ENCODE assay signal across 20 cellular contexts in the genomic region with DNA sequence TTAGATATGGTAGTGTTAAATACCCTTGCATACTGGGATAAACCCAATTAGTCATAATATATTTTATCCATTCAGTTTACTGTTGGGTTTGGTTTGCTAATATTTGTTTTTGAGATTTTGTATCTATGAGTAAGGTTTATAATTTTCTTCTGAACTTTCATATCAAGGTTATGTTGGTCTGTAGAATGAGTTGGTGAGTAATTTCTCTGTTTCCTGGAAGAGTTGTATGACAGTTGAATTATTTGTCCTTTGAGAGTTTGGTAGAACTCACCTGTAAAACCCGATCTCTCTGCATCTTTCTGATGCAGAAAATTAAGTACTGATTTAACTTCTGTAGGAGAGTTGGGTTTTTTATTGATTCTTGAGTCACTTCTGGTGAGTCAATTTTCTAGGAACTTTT. TPM values are rescaled to one million over a fixed set of nuclear protein-coding genes. Genes with fewer than 3 reads are reported as not detected.
DNase-seq lines count a peak whose midpoint lies in the region; ATAC-seq, FAIRE-seq and TF ChIP-seq lines count a peak whose summit lies in the region.
"Had no signal": no experiment of that assay in that cellular context is flagged by ENCODE, and none has a peak within 500 bp of the region (broad histone marks: within the 10 kb centered on the region; RNA-seq: fewer than 3 reads in every experiment).

No MANE protein-coding gene starts in this region.

- ATAC-seq in activated CD8-positive, alpha-beta T cell treated with anti-CD3 and anti-CD28 coated beads for 36 hours, result peak; percentile 79
- no peak for ATAC-seq in activated CD8-positive, alpha-beta T cell treated with anti-CD3 and anti-CD28 coated beads, Interleukin-2, amount 10 ng/mL, durations not matched to agents 7 days and 5 days
- peak; percentile 82 to 94 (median 90) for ATAC-seq in pancreas
- ATAC-seq: GM23338 had no signal

- no peak for TF ChIP-seq CTCF in activated CD8-positive, alpha-beta T cell treated with anti-CD3 and anti-CD28 coated beads for 36 hours (IDR thresholded peaks at IDR 0.05)
- TF ChIP-seq CTCF in pancreas (IDR thresholded peaks at IDR 0.05), result no peak

- CTCF ChIA-PET in activated CD8-positive, alpha-beta T cell treated with anti-CD3 and anti-CD28 coated beads for 36 hours (lab: Charles Lee), result interaction anchor here (1.0 kb wide), 1 partner anchor 177 kb away, joined by 3 read pairs; no protein-coding TSS in a partner anchor
- CTCF ChIA-PET in activated CD8-positive, alpha-beta T cell treated with anti-CD3 and anti-CD28 coated beads, Interleukin-2, amount 10 ng/mL, durations not matched to agents 7 days and 5 days (lab: Charles Lee), result no interaction called here
- CTCF ChIA-PET in CD4-positive, alpha-beta memory T cell (lab: Charles Lee; ENCODE audit: partially characterized antibody), result no interaction called here

- no peaks in the 10 kb centered on the region for H3K9me3 ChIP-seq in pancreas
- H3K9me3 ChIP-seq in CD4-positive, alpha-beta memory T cell (ENCODE audit: control insufficient read depth in 1 of 2, low read length in 2 of 2), result no peaks in the 10 kb centered on the region

- POLR2A ChIA-PET in activated CD8-positive, alpha-beta T cell treated with anti-CD3 and anti-CD28 coated beads for 36 hours (lab: Charles Lee), result no interaction called here
- POLR2A ChIA-PET in activated CD8-positive, alpha-beta T cell treated with anti-CD3 and anti-CD28 coated beads, Interleukin-2, amount 10 ng/mL, durations not matched to agents 7 days and 5 days (lab: Charles Lee), result no interaction called here
- POLR2A ChIA-PET in CD4-positive, alpha-beta memory T cell (lab: Charles Lee; ENCODE audit: partially characterized antibody), result no interaction called here

- H3K9me3 Mint-ChIP-seq in activated CD8-positive, alpha-beta T cell treated with anti-CD3 and anti-CD28 coated beads for 36 hours, result no peaks in the 10 kb centered on the region
- H3K9me3 Mint-ChIP-seq in activated CD8-positive, alpha-beta T cell treated with anti-CD3 and anti-CD28 coated beads, Interleukin-2, amount 10 ng/mL, durations not matched to agents 7 days and 5 days (ENCODE audit: insufficient read depth), result no peaks in the 10 kb centered on the region
- no peaks in the 10 kb centered on the region for H3K9me3 Mint-ChIP-seq in activated naive CD8-positive, alpha-beta T cell (ENCODE audit: low read depth)
- no peaks in the 10 kb centered on the region for H3K9me3 Mint-ChIP-seq in activated naive CD8-positive, alpha-beta T cell treated with anti-CD3 and anti-CD28 coated beads for 36 hours
- peaks cover 4% of the 10 kb centered on the region for H3K9me3 Mint-ChIP-seq in activated T-helper 1 cell treated with anti-CD3 and anti-CD28 coated beads, Interleukin-12 subunit alpha, Interleukin-12 subunit beta, Interleukin-2, Interleukin-4 antibody, amounts not matched to agents 30 ng/mL and 10 ng/mL and 1 ng/mL, durations not matched to agents 14 hours and 24 hours and 36 hours
- peaks cover 0 to 2% (median 0%) of the 10 kb centered on the region in 8 donors for H3K9me3 Mint-ChIP-seq in CD4-positive, alpha-beta memory T cell
- H3K9me3 Mint-ChIP-seq: GM23338 had no signal

- H3K27me3 Mint-ChIP-seq in activated CD8-positive, alpha-beta T cell treated with anti-CD3 and anti-CD28 coated beads for 36 hours, result peaks cover 16% of the 10 kb centered on the region
- peaks cover 23% of the 10 kb centered on the region for H3K27me3 Mint-ChIP-seq in activated CD8-positive, alpha-beta T cell treated with anti-CD3 and anti-CD28 coated beads, Interleukin-2, amount 10 ng/mL, durations not matched to agents 7 days and 5 days (ENCODE audit: low read depth)
- peaks cover 14% of the 10 kb centered on the region for H3K27me3 Mint-ChIP-seq in activated naive CD8-positive, alpha-beta T cell
- H3K27me3 Mint-ChIP-seq in activated naive CD8-positive, alpha-beta T cell treated with anti-CD3 and anti-CD28 coated beads for 36 hours, result peaks cover 24% of the 10 kb centered on the region
- peaks cover 3% of the 10 kb centered on the region for H3K27me3 Mint-ChIP-seq in activated T-helper 1 cell treated with anti-CD3 and anti-CD28 coated beads, Interleukin-12 subunit alpha, Interleukin-12 subunit beta, Interleukin-2, Interleukin-4 antibody, amounts not matched to agents 30 ng/mL and 10 ng/mL and 1 ng/mL, durations not matched to agents 14 hours and 24 hours and 36 hours (ENCODE audit: insufficient read depth)
- peaks cover 6 to 10% of the 10 kb centered on the region in 2 donors for H3K27me3 Mint-ChIP-seq in CD4-positive, alpha-beta memory T cell

- no peak overlapping the region for H3K4me3 ChIP-seq in pancreas
- no peak overlapping the region for H3K4me3 ChIP-seq in CD4-positive, alpha-beta memory T cell (ENCODE audit: low read length in 2 of 2)
- H3K4me3 ChIP-seq: GM23338 had no signal

- no peak for FAIRE-seq in pancreas (lab: Jason Lieb, UNC)
- FAIRE-seq: A204.1, GM12891 had no signal

- H3K36me3 ChIP-seq in pancreas, result no peaks in the 10 kb centered on the region
- H3K36me3 ChIP-seq in CD4-positive, alpha-beta memory T cell (ENCODE audit: insufficient read depth, low read length), result no peaks in the 10 kb centered on the region

- peak overlapping the region in 3 of 4 donors; percentile 32 to 77 (median 36) for H3K27ac ChIP-seq in pancreas
- H3K27ac ChIP-seq in CD4-positive, alpha-beta memory T cell (ENCODE audit: low read depth, low read length), result no peak overlapping the region

- no peaks in the 10 kb centered on the region for H3K27me3 ChIP-seq in pancreas
- no peaks in the 10 kb centered on the region for H3K27me3 ChIP-seq in CD4-positive, alpha-beta memory T cell (ENCODE audit: insufficient read depth, low read length)

- DNase-seq in activated CD8-positive, alpha-beta T cell treated with anti-CD3 and anti-CD28 coated beads for 36 hours, result no peak
- no peak for DNase-seq in activated CD8-positive, alpha-beta T cell treated with anti-CD3 and anti-CD28 coated beads, Interleukin-2, amount 10 ng/mL, durations not matched to agents 7 days and 5 days
- DNase-seq in activated naive CD8-positive, alpha-beta T cell treated with anti-CD3 and anti-CD28 coated beads for 36 hours, result no peak
- no peak for DNase-seq in activated T-helper 1 cell treated with anti-CD3 and anti-CD28 coated beads, Interleukin-12 subunit alpha, Interleukin-12 subunit beta, Interleukin-2, Interleukin-4 antibody, amounts not matched to agents 30 ng/mL and 10 ng/mL and 1 ng/mL, durations not matched to agents 14 hours and 24 hours and 36 hours (ENCODE audit: low spot score)
- DNase-seq in pancreas, result no peak
- no peak for DNase-seq in CD4-positive, alpha-beta memory T cell
- DNase-seq in middle frontal gyrus (ENCODE audit: extremely low spot score, low spot score), result no peak
- DNase-seq: CD4-positive, alpha-beta T cell; HCEC 1CT; NCI-H1092 treated with DMSO at 0.1 percent for 48 hours; NCI-H146; NCI-H2029 treated with DMSO at 0.1 percent for 48 hours; NCI-H2171; NCI-H526 had no signal

- intact Hi-C loops in activated CD8-positive, alpha-beta T cell treated with anti-CD3 and anti-CD28 coated beads for 36 hours (cut with micrococcal nuclease), result no loop called here
- intact Hi-C loops in activated T-helper 1 cell treated with anti-CD3 and anti-CD28 coated beads, Interleukin-12 subunit alpha, Interleukin-12 subunit beta, Interleukin-2, Interleukin-4 antibody, amounts not matched to agents 30 ng/mL and 10 ng/mL and 1 ng/mL, durations not matched to agents 14 hours and 24 hours and 36 hours (cut with micrococcal nuclease), result loop anchor here (2.0 kb wide), 1 partner anchor 111 kb away; no protein-coding TSS in a partner anchor
- intact Hi-C loops in pancreas (cut with DNase I), result no loop called here
- intact Hi-C loops in CD4-positive, alpha-beta memory T cell (cut with micrococcal nuclease), result no loop called here

- WGBS in pancreas, 2 donors, result 34 to 42% methylated on average over 1 of the region's 1 CpG

- peak overlapping the region; percentile 75 for H3K27ac Mint-ChIP-seq in activated CD8-positive, alpha-beta T cell treated with anti-CD3 and anti-CD28 coated beads for 36 hours
- H3K27ac Mint-ChIP-seq in activated CD8-positive, alpha-beta T cell treated with anti-CD3 and anti-CD28 coated beads, Interleukin-2, amount 10 ng/mL, durations not matched to agents 7 days and 5 days, result no peak overlapping the region
- peak overlapping the region; percentile 76 for H3K27ac Mint-ChIP-seq in activated naive CD8-positive, alpha-beta T cell
- no peak overlapping the region for H3K27ac Mint-ChIP-seq in activated naive CD8-positive, alpha-beta T cell treated with anti-CD3 and anti-CD28 coated beads for 36 hours
- H3K27ac Mint-ChIP-seq in activated T-helper 1 cell treated with anti-CD3 and anti-CD28 coated beads, Interleukin-12 subunit alpha, Interleukin-12 subunit beta, Interleukin-2, Interleukin-4 antibody, amounts not matched to agents 30 ng/mL and 10 ng/mL and 1 ng/mL, durations not matched to agents 14 hours and 24 hours and 36 hours, result no peak overlapping the region
- H3K27ac Mint-ChIP-seq in CD4-positive, alpha-beta memory T cell, result no peak overlapping the region
- H3K27ac Mint-ChIP-seq: CD4-positive, alpha-beta T cell; GM23338 had no signal

- peaks cover 10% of the 10 kb centered on the region for H3K4me1 Mint-ChIP-seq in activated CD8-positive, alpha-beta T cell treated with anti-CD3 and anti-CD28 coated beads for 36 hours (ENCODE audit: low read depth)
- peaks cover 17% of the 10 kb centered on the region for H3K4me1 Mint-ChIP-seq in activated CD8-positive, alpha-beta T cell treated with anti-CD3 and anti-CD28 coated beads, Interleukin-2, amount 10 ng/mL, durations not matched to agents 7 days and 5 days (ENCODE audit: low read depth)
- H3K4me1 Mint-ChIP-seq in activated naive CD8-positive, alpha-beta T cell (ENCODE audit: low read depth), result peaks cover 7% of the 10 kb centered on the region
- peaks cover 5% of the 10 kb centered on the region for H3K4me1 Mint-ChIP-seq in activated naive CD8-positive, alpha-beta T cell treated with anti-CD3 and anti-CD28 coated beads for 36 hours
- peaks cover 25% of the 10 kb centered on the region for H3K4me1 Mint-ChIP-seq in activated T-helper 1 cell treated with anti-CD3 and anti-CD28 coated beads, Interleukin-12 subunit alpha, Interleukin-12 subunit beta, Interleukin-2, Interleukin-4 antibody, amounts not matched to agents 30 ng/mL and 10 ng/mL and 1 ng/mL, durations not matched to agents 14 hours and 24 hours and 36 hours (ENCODE audit: low read depth)
- peaks cover 0 to 5% (median under 1%) of the 10 kb centered on the region in 4 donors for H3K4me1 Mint-ChIP-seq in CD4-positive, alpha-beta memory T cell
- H3K4me1 Mint-ChIP-seq: GM23338 had no signal

- H3K4me3 Mint-ChIP-seq in activated CD8-positive, alpha-beta T cell treated with anti-CD3 and anti-CD28 coated beads for 36 hours, result no peak overlapping the region
- no peak overlapping the region for H3K4me3 Mint-ChIP-seq in activated CD8-positive, alpha-beta T cell treated with anti-CD3 and anti-CD28 coated beads, Interleukin-2, amount 10 ng/mL, durations not matched to agents 7 days and 5 days
- H3K4me3 Mint-ChIP-seq in activated naive CD8-positive, alpha-beta T cell, result no peak overlapping the region
- no peak overlapping the region for H3K4me3 Mint-ChIP-seq in activated naive CD8-positive, alpha-beta T cell treated with anti-CD3 and anti-CD28 coated beads for 36 hours
- H3K4me3 Mint-ChIP-seq in activated T-helper 1 cell treated with anti-CD3 and anti-CD28 coated beads, Interleukin-12 subunit alpha, Interleukin-12 subunit beta, Interleukin-2, Interleukin-4 antibody, amounts not matched to agents 30 ng/mL and 10 ng/mL and 1 ng/mL, durations not matched to agents 14 hours and 24 hours and 36 hours, result peak overlapping the region; percentile 9
- no peak overlapping the region for H3K4me3 Mint-ChIP-seq in CD4-positive, alpha-beta memory T cell
- H3K4me3 Mint-ChIP-seq: CD4-positive, alpha-beta T cell; GM23338 had no signal

- peaks cover 4 to 10% (median 4%) of the 10 kb centered on the region in 3 donors for H3K4me1 ChIP-seq in pancreas
- H3K4me1 ChIP-seq in CD4-positive, alpha-beta memory T cell (ENCODE audit: insufficient read depth, low read length), result no peaks in the 10 kb centered on the region

- H3K36me3 Mint-ChIP-seq in activated CD8-positive, alpha-beta T cell treated with anti-CD3 and anti-CD28 coated beads for 36 hours (ENCODE audit: low read depth), result no peaks in the 10 kb centered on the region
- H3K36me3 Mint-ChIP-seq in activated CD8-positive, alpha-beta T cell treated with anti-CD3 and anti-CD28 coated beads, Interleukin-2, amount 10 ng/mL, durations not matched to agents 7 days and 5 days (ENCODE audit: low read depth), result peaks cover 8% of the 10 kb centered on the region
- peaks cover 4% of the 10 kb centered on the region for H3K36me3 Mint-ChIP-seq in activated naive CD8-positive, alpha-beta T cell
- no peaks in the 10 kb centered on the region for H3K36me3 Mint-ChIP-seq in activated naive CD8-positive, alpha-beta T cell treated with anti-CD3 and anti-CD28 coated beads for 36 hours
- peaks cover 5% of the 10 kb centered on the region for H3K36me3 Mint-ChIP-seq in activated T-helper 1 cell treated with anti-CD3 and anti-CD28 coated beads, Interleukin-12 subunit alpha, Interleukin-12 subunit beta, Interleukin-2, Interleukin-4 antibody, amounts not matched to agents 30 ng/mL and 10 ng/mL and 1 ng/mL, durations not matched to agents 14 hours and 24 hours and 36 hours (ENCODE audit: low read depth)
- no peaks in the 10 kb centered on the region for H3K36me3 Mint-ChIP-seq in CD4-positive, alpha-beta memory T cell

RNA-seq across cellular contexts. Expression of a gene that starts 20.4 kb away (rescaled TPM):
- total RNA-seq in activated CD8-positive, alpha-beta T cell treated with anti-CD3 and anti-CD28 coated beads for 36 hours, result not detected
- total RNA-seq in activated CD8-positive, alpha-beta T cell treated with anti-CD3 and anti-CD28 coated beads, Interleukin-2, amount 10 ng/mL, durations not matched to agents 7 days and 5 days, result under 1 TPM; 0.23 to 0.61 TPM
- not detected for total RNA-seq in activated naive CD8-positive, alpha-beta T cell treated with anti-CD3 and anti-CD28 coated beads for 36 hours
- total RNA-seq in activated T-helper 1 cell treated with anti-CD3 and anti-CD28 coated beads, Interleukin-12 subunit alpha, Interleukin-12 subunit beta, Interleukin-2, Interleukin-4 antibody, amounts not matched to agents 30 ng/mL and 10 ng/mL and 1 ng/mL, durations not matched to agents 14 hours and 24 hours and 36 hours, result 0.12 TPM in 1 of 2 replicates, not detected in the other
- under 1 TPM in 4 of 6 donors, not detected in 2; 0.09 to 0.56 (median 0.21) TPM for total RNA-seq in pancreas
- under 1 TPM; 0.02 to 0.11 TPM for polyA plus RNA-seq in pancreas
- total RNA-seq in CD4-positive, alpha-beta memory T cell, result not detected
- polyA plus RNA-seq in CD4-positive, alpha-beta memory T cell, result not detected
- total RNA-seq: CD4-positive, alpha-beta T cell; LHCN-M2 had no signal
- polyA plus RNA-seq: BJ, GM23338 had no signal

RNA-seq across cellular contexts. Expression of a gene that starts 46.1 kb away (rescaled TPM):
- total RNA-seq in activated CD8-positive, alpha-beta T cell treated with anti-CD3 and anti-CD28 coated beads for 36 hours, result 10 to 100 TPM; 11.4 to 12.0 TPM
- 10 to 100 TPM; 22.6 to 25.6 TPM for total RNA-seq in activated CD8-positive, alpha-beta T cell treated with anti-CD3 and anti-CD28 coated beads, Interleukin-2, amount 10 ng/mL, durations not matched to agents 7 days and 5 days
- 10 to 100 TPM; 14.4 to 15.6 TPM for total RNA-seq in activated naive CD8-positive, alpha-beta T cell treated with anti-CD3 and anti-CD28 coated beads for 36 hours
- 22.9 and 25.7 TPM in 2 replicates for total RNA-seq in activated T-helper 1 cell treated with anti-CD3 and anti-CD28 coated beads, Interleukin-12 subunit alpha, Interleukin-12 subunit beta, Interleukin-2, Interleukin-4 antibody, amounts not matched to agents 30 ng/mL and 10 ng/mL and 1 ng/mL, durations not matched to agents 14 hours and 24 hours and 36 hours
- total RNA-seq in pancreas, result 10 to 100 TPM; 14.8 to 27.1 (median 20.0) TPM
- polyA plus RNA-seq in pancreas, result 10 to 100 TPM in 1 of 2 donors, 1 to 10 TPM in 1; 9.7 to 11.6 TPM
- total RNA-seq in CD4-positive, alpha-beta memory T cell, result 10 to 100 TPM; 28.0 to 28.2 TPM
- polyA plus RNA-seq in CD4-positive, alpha-beta memory T cell, result 10 to 100 TPM in 1 of 2 donors, 1 to 10 TPM in 1; 7.0 to 16.0 TPM

Comparison
In these comparisons a context has a peak if more than half of its experiments do, and no peak if none do; other contexts are left out.
1. H3K27ac Mint-ChIP-seq: peak in activated CD8-positive, alpha-beta T cell treated with anti-CD3 and anti-CD28 coated beads for 36 hours (single experiment) and activated naive CD8-positive, alpha-beta T cell (single experiment); none in activated CD8-positive, alpha-beta T cell treated with anti-CD3 and anti-CD28 coated beads, Interleukin-2, amount 10 ng/mL, durations not matched to agents 7 days and 5 days (single experiment), activated naive CD8-positive, alpha-beta T cell treated with anti-CD3 and anti-CD28 coated beads for 36 hours (single experiment), activated T-helper 1 cell treated with anti-CD3 and anti-CD28 coated beads, Interleukin-12 subunit alpha, Interleukin-12 subunit beta, Interleukin-2, Interleukin-4 antibody, amounts not matched to agents 30 ng/mL and 10 ng/mL and 1 ng/mL, durations not matched to agents 14 hours and 24 hours and 36 hours (single experiment) and CD4-positive, alpha-beta memory T cell (0 of 7).